In genomic region chr11:19246816-19247215, GRCh38 we compare ENCODE assay signal across 36 cellular contexts. TPM values are rescaled to one million over a fixed set of nuclear protein-coding genes. Genes with fewer than 3 reads are reported as not detected.
"Had no signal": no experiment of that assay in that cellular context is flagged by ENCODE, and none has a peak within 500 bp of the region (broad histone marks: within the 10 kb centered on the region; RNA-seq: fewer than 3 reads in every experiment).

No MANE protein-coding gene starts in this region.

- H3K4me3 ChIP-seq: adrenal gland, ascending aorta, body of pancreas, breast epithelium, cardiac muscle cell had no signal

- H3K9me3 ChIP-seq: adrenal gland, ascending aorta, body of pancreas, breast epithelium had no signal

- DNase-seq: activated effector memory CD4-positive, alpha-beta T cell treated with anti-CD3 and anti-CD28 coated beads, Interleukin-2, amount 50 U/mL, for 16 hours; activated effector memory CD4-positive, alpha-beta T cell treated with Interleukin-2 at 50 U/mL for 16 hours; activated gamma-delta T cell; activated gamma-delta T cell treated with Interleukin-2 at 50 U/mL for 16 hours; activated naive CD4-positive, alpha-beta T cell; activated naive CD4-positive, alpha-beta T cell treated with anti-CD3 and anti-CD28 coated beads for 36 hours; activated naive CD4-positive, alpha-beta T cell treated with anti-CD3 and anti-CD28 coated beads, Interleukin-2, amount 10 ng/mL, durations not matched to agents 7 days and 5 days; activated naive CD4-positive, alpha-beta T cell treated with anti-CD3 and anti-CD28 coated beads, Interleukin-2, amount 50 U/mL, for 16 hours; activated naive CD4-positive, alpha-beta T cell treated with Interleukin-2 at 50 U/mL for 16 hours; activated naive CD8-positive, alpha-beta T cell treated with anti-CD3 and anti-CD28 coated beads for 36 hours; activated naive CD8-positive, alpha-beta T cell treated with anti-CD3 and anti-CD28 coated beads, Interleukin-2, amount 10 ng/mL, durations not matched to agents 7 days and 5 days; activated naive CD8-positive, alpha-beta T cell treated with anti-CD3 and anti-CD28 coated beads, Interleukin-2, amount 50 U/mL, for 24 hours; activated T-cell treated with anti-CD3 and anti-CD28 coated beads for 4 hours; activated T-cell treated with anti-CD3 and anti-CD28 coated beads, Interleukin-2, amount 50 U/mL, for 1 hour; activated T-cell treated with anti-CD3 and anti-CD28 coated beads, Interleukin-2, amount 50 U/mL, for 24 hours; activated T-cell treated with anti-CD3 and anti-CD28 coated beads, Interleukin-2, amount 50 U/mL, for 4 hours; activated T-cell treated with anti-CD3 and anti-CD28 coated beads, Interleukin-2, amount 50 U/mL, for 48 hours; activated T-cell treated with anti-CD3 and anti-CD28 coated beads, Interleukin-2, amount 50 U/mL, for 72 hours; adrenal gland; amniotic stem cell; amygdala; anterior cingulate cortex; aorta; body of pancreas; brain microvascular endothelial cell; caudate nucleus; central memory CD4-positive, alpha-beta T cell; cerebellar nuclear complex had no signal

- H3K27ac ChIP-seq: adrenal gland, ascending aorta, body of pancreas, brain microvascular endothelial cell, breast epithelium, cardiac muscle cell had no signal

- H3K36me3 ChIP-seq: adrenal gland, ascending aorta, brain microvascular endothelial cell, breast epithelium, cardiac muscle cell had no signal

RNA-seq across cellular contexts. Expression of gene CSRP3, which starts 45.0 kb away (rescaled TPM):
- total RNA-seq: activated naive CD4-positive, alpha-beta T cell treated with anti-CD3 and anti-CD28 coated beads for 36 hours; activated naive CD4-positive, alpha-beta T cell treated with anti-CD3 and anti-CD28 coated beads, Interleukin-2, amount 50 U/mL, for 72 hours; activated naive CD8-positive, alpha-beta T cell treated with anti-CD3 and anti-CD28 coated beads for 36 hours; activated naive CD8-positive, alpha-beta T cell treated with anti-CD3 and anti-CD28 coated beads, Interleukin-2, amount 10 ng/mL, durations not matched to agents 7 days and 5 days; activated T-cell treated with anti-CD3 and anti-CD28 coated beads, Interleukin-2, amount 50 U/mL, for 4 hours; activated T-cell treated with anti-CD3 and anti-CD28 coated beads, Interleukin-2, amount 50 U/mL, for 72 hours; activated T-helper 1 cell treated with anti-CD3 and anti-CD28 coated beads, Interleukin-12 subunit alpha, Interleukin-12 subunit beta, Interleukin-2, Interleukin-4 antibody, amounts not matched to agents 30 ng/mL and 10 ng/mL and 1 ng/mL, durations not matched to agents 14 hours and 24 hours and 36 hours; activated T-helper 17 cell treated with anti-CD3 and anti-CD28 coated beads, Interleukin-2, amount 50 U/mL, for 72 hours; activated T-helper 2 cell treated with anti-CD3 and anti-CD28 coated beads, Interferon-gamma antibody, Interleukin-2, Interleukin-4, amounts not matched to agents 10 μg/mL and 5 μg/mL and 100 μg/mL, durations not matched to agents 14 hours and 24 hours and 36 hours; adrenal gland; aorta; ascending aorta; body of pancreas; breast epithelium; bronchial epithelial cell had no signal
